ENCODE assay signal across 8 cellular contexts in the genomic region with DNA sequence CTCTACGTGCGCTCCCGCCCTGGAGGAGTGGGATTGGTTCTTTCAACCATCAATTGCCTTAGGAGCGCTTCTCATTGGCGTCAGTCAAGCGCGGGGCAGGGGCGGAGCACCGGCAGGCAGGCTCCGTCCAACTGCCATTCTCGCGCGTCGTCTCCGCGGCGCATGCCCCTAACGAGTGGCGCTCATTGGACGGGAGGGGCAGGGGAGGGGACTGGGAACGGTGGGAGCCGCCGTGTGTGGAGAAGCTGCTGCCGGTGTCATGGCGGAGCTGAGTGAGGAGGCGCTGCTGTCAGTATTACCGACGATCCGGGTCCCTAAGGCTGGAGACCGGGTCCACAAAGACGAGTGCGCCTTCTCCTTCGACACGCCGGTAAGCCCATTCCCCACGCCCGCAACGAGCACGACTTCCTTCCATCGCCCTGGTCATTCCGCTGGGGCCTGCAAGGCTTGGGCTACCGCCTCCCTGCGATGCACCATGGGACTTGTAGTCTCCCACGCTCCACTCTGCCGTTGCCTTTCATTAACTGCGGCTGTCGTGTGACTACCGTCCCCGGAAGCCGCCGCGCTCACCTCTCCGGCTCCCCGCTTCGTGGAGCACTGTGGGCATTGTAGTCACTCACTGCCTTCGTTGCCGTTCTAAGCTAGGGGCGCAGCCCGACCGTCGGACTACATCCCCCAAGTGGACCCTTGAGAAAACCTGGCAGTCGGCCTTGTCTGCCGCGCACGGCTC. TPM values are rescaled to one million over a fixed set of nuclear protein-coding genes. Genes with fewer than 3 reads are reported as not detected.
DNase-seq lines count a peak whose midpoint lies in the region; ATAC-seq, FAIRE-seq and TF ChIP-seq lines count a peak whose summit lies in the region.

TSS of gene USP5 (plus strand) at position 230 of the 730 bp plus-strand sequence. CDS start at position 260, 30 bp downstream.

- H3K4me1 Mint-ChIP-seq in mesothelial cell of epicardium, result peaks cover 32% of the 10 kb centered on the region

- H4K20me1 ChIP-seq in OCI-LY3 (ENCODE audit: insufficient read depth, low read length), result no peaks in the 10 kb centered on the region

- H3K79me2 ChIP-seq in OCI-LY3 (ENCODE audit: low read length), result peaks cover 40% of the 10 kb centered on the region

- DNase-seq in D341Med (ENCODE audit: low spot score) (peak; percentile 93), HuH-7 (ENCODE audit: low spot score) (peak; percentile 94), mesothelial cell of epicardium (ENCODE audit: low spot score in 2 of 2, unreplicated experiment in 2 of 2) (peak; percentile 95 to 97)
- peak; percentile 96 for DNase-seq in activated CD8-positive, alpha-beta memory T cell treated with anti-CD3 and anti-CD28 coated beads, Interleukin-2, amount 50 U/mL, for 48 hours
- peak; percentile 99 for DNase-seq in stimulated activated CD8-positive, alpha-beta memory T cell treated with anti-CD3 and anti-CD28 coated beads, Interleukin-15, amount 100 ng/mL, for 48 hours (ENCODE audit: low read depth in 2 of 2)

- H3K9me3 Mint-ChIP-seq in mesothelial cell of epicardium, result no peaks in the 10 kb centered on the region

- H3K9me3 ChIP-seq in OCI-LY3 (ENCODE audit: insufficient read depth, low read length), result no peaks in the 10 kb centered on the region

- peak within 1 kb of the TSS; percentile 61; the same call in 1 of the 2 replicates for H2AFZ ChIP-seq in OCI-LY3 (ENCODE audit: low read depth, low read length)

- peak; percentile 71 for ATAC-seq in GM21515 (IDR thresholded peaks at IDR 0.05; ENCODE audit: unreplicated experiment)

- peaks cover 33% of the 10 kb centered on the region for H3K4me1 ChIP-seq in OCI-LY3 (ENCODE audit: low read length)

- no peak for TF ChIP-seq CTCF in OCI-LY3 (IDR thresholded peaks at IDR 0.05; ENCODE audit: low read depth, low read length)
- TF ChIP-seq CTCF in mesothelial cell of epicardium (IDR thresholded peaks at IDR 0.05; ENCODE audit: unreplicated experiment), result no peak

- H3K4me3 ChIP-seq in OCI-LY3 (ENCODE audit: low read length), result peak within 1 kb of the TSS; percentile 79

- peak within 1 kb of the TSS; percentile 79 for H3K9ac ChIP-seq in OCI-LY3 (ENCODE audit: low read length)

- H3K4me2 ChIP-seq in OCI-LY3 (ENCODE audit: low read length), result peak within 1 kb of the TSS; percentile 99

- no peaks in the 10 kb centered on the region for H3K27me3 ChIP-seq in OCI-LY3 (ENCODE audit: low read depth, low read length)

- peak within 1 kb of the TSS; percentile 96 for H3K27ac Mint-ChIP-seq in mesothelial cell of epicardium

- H3K27me3 Mint-ChIP-seq in mesothelial cell of epicardium (ENCODE audit: low read depth), result no peaks in the 10 kb centered on the region

- H3K36me3 ChIP-seq in OCI-LY3 (replicated peaks; ENCODE audit: low read depth, low read length), result peaks cover 29% of the 10 kb centered on the region

- peak within 1 kb of the TSS; percentile 70 for H3K27ac ChIP-seq in OCI-LY3 (ENCODE audit: low read length)

- peak within 1 kb of the TSS; percentile 95 for H3K4me3 Mint-ChIP-seq in mesothelial cell of epicardium

- H3K36me3 Mint-ChIP-seq in mesothelial cell of epicardium, result peaks cover 17% of the 10 kb centered on the region

- FAIRE-seq in endometrium (lab: Jason Lieb, UNC), result peak; percentile 98

RNA-seq across cellular contexts. Expression of gene USP5, which starts in this region (rescaled TPM):
- total RNA-seq in mesothelial cell of epicardium, result 119 to 126 TPM (median 122 TPM) in 3 replicates

Comparison
In these comparisons a context has a peak if more than half of its experiments do, and no peak if none do; other contexts are left out.
1. Peak in every context shown above with its lines: DNase-seq, ATAC-seq, H3K4me3 ChIP-seq and H3K27ac ChIP-seq.